8 cellular contexts compared by ENCODE assay signal in genomic region chr7:139231513-139232376, GRCh38. TPM values are rescaled to one million over a fixed set of nuclear protein-coding genes. Genes with fewer than 3 reads are reported as not detected.
DNase-seq lines count a peak whose midpoint lies in the region; ATAC-seq and TF ChIP-seq lines count a peak whose summit lies in the region.

No MANE protein-coding gene starts in this region.

- peak; percentile 26 for ATAC-seq in GM21825 (IDR thresholded peaks at IDR 0.05; ENCODE audit: unreplicated experiment)
- ATAC-seq in stimulated activated naive CD8-positive, alpha-beta T cell treated with anti-CD3 and anti-CD28 coated beads, Interleukin-15, amount 100 ng/mL, for 72 hours, result peak; percentile 20

- no peaks in the 10 kb centered on the region for H3K27me3 Mint-ChIP-seq in mesothelial cell of epicardium (ENCODE audit: low read depth)
- H3K27me3 Mint-ChIP-seq in stimulated activated naive CD8-positive, alpha-beta T cell treated with anti-CD3 and anti-CD28 coated beads, Interleukin-15, amount 100 ng/mL, for 72 hours, result no peaks in the 10 kb centered on the region

- TF ChIP-seq CTCF in GM12865 (IDR thresholded peaks at IDR 0.05; ENCODE audit: insufficient read depth, low read depth, low read length, missing control alignments) (no peak), mesothelial cell of epicardium (IDR thresholded peaks at IDR 0.05; ENCODE audit: unreplicated experiment) (no peak)

- peak overlapping the region; percentile 100 for H3K4me3 Mint-ChIP-seq in mesothelial cell of epicardium
- peak overlapping the region; percentile 99 for H3K4me3 Mint-ChIP-seq in stimulated activated naive CD8-positive, alpha-beta T cell treated with anti-CD3 and anti-CD28 coated beads, Interleukin-15, amount 100 ng/mL, for 72 hours

- peak overlapping the region; percentile 65 for H3K4me3 ChIP-seq in GM12865 (ENCODE audit: low read depth, low read length)

- peak; percentile 25 for DNase-seq in GM12865 (ENCODE audit: low read depth)
- peak; percentile 62 for DNase-seq in LHCN-M2 (ENCODE audit: low read depth)
- peak; percentile 28 to 33 for DNase-seq in activated CD4-positive, alpha-beta T cell treated with anti-CD3 and anti-CD28 coated beads, Interleukin-2, amount 50 U/mL, for 48 hours
- peak; percentile 20 for DNase-seq in effector CD8-positive, alpha-beta T cell (lab: John Stamatoyannopoulos, UW)
- DNase-seq in mesothelial cell of epicardium (ENCODE audit: low spot score in 2 of 2, unreplicated experiment in 2 of 2), result peak; percentile 27 to 53
- DNase-seq in stimulated activated naive CD8-positive, alpha-beta T cell treated with anti-CD3 and anti-CD28 coated beads, Interleukin-15, amount 100 ng/mL, for 72 hours, result peak; percentile 25 to 40
- DNase-seq in NOMO-1 (lab: John Stamatoyannopoulos, UW; ENCODE audit: unreplicated experiment in 2 of 2), result no peak

- peaks cover 20% of the 10 kb centered on the region for H3K4me1 Mint-ChIP-seq in mesothelial cell of epicardium
- H3K4me1 Mint-ChIP-seq in stimulated activated naive CD8-positive, alpha-beta T cell treated with anti-CD3 and anti-CD28 coated beads, Interleukin-15, amount 100 ng/mL, for 72 hours, result peaks cover 35% of the 10 kb centered on the region

- no peaks in the 10 kb centered on the region for H3K9me3 Mint-ChIP-seq in mesothelial cell of epicardium
- no peaks in the 10 kb centered on the region for H3K9me3 Mint-ChIP-seq in stimulated activated naive CD8-positive, alpha-beta T cell treated with anti-CD3 and anti-CD28 coated beads, Interleukin-15, amount 100 ng/mL, for 72 hours

- H3K27ac Mint-ChIP-seq in mesothelial cell of epicardium, result peak overlapping the region; percentile 91
- peak overlapping the region; percentile 92 to 97 for H3K27ac Mint-ChIP-seq in stimulated activated naive CD8-positive, alpha-beta T cell treated with anti-CD3 and anti-CD28 coated beads, Interleukin-15, amount 100 ng/mL, for 72 hours

- peaks cover 3% of the 10 kb centered on the region for H3K36me3 Mint-ChIP-seq in mesothelial cell of epicardium

RNA-seq across cellular contexts. Expression of gene UBN2, which starts 0.7 kb away (rescaled TPM):
- 3.9 and 5.3 TPM in 2 replicates for total RNA-seq in LHCN-M2 (2014; rRNA removed)
- polyA plus RNA-seq in LHCN-M2 (2012), result 0.89 TPM
- 31.4 to 34.8 TPM (median 34.4 TPM) in 3 replicates for total RNA-seq in mesothelial cell of epicardium

Comparison
In these comparisons a context has a peak if more than half of its experiments do, and no peak if none do; other contexts are left out.
1. DNase-seq: peak in GM12865 (single experiment), LHCN-M2 (single experiment), activated CD4-positive, alpha-beta T cell treated with anti-CD3 and anti-CD28 coated beads, Interleukin-2, amount 50 U/mL, for 48 hours (2 of 2), effector CD8-positive, alpha-beta T cell (single experiment), mesothelial cell of epicardium (2 of 2) and stimulated activated naive CD8-positive, alpha-beta T cell treated with anti-CD3 and anti-CD28 coated beads, Interleukin-15, amount 100 ng/mL, for 72 hours (2 of 2); none in NOMO-1 (0 of 2).